In the genomic region with DNA sequence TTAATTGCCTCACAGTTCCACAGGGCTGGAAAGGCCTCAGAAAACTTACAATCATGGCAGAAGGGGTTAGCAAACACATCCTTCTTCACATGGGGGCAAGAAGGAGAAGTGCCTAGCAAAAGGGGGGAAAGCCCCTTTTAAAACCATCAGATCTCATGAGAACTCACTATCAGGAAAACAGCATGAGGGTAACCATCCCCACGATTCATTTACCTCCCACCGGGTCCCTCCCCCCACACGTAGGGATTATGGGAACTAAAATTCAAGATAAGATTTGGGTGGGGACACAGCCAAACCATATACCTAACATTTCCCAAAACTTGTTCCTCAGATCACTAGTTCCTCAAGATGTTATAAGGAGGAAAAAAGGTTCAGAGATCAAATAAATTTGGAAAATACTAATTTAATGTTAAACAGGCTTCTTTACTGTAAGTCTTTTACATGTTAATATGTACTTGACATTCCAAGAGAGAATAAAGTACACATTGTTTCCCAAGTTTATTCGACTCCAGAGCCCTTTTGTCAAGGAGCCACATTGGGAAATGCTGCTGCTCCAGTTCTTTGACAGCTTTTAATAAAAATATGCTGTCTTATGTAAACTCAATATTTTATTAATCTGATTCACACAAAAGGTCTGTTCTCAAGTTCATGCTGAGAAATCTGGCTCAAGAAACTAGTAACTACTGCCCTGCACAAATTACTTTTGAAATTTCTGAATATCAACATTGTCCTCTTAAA, we compare ENCODE assay signal across 16 cellular contexts. TPM values are rescaled to one million over a fixed set of nuclear protein-coding genes. Genes with fewer than 3 reads are reported as not detected.
A peak's percentile ranks its signal among the peaks of the same experiment; 100 is the strongest.
DNase-seq lines count a peak whose midpoint lies in the region; ATAC-seq and TF ChIP-seq lines count a peak whose summit lies in the region.
"Had no signal": no experiment of that assay in that cellular context is flagged by ENCODE, and none has a peak within 500 bp of the region (broad histone marks: within the 10 kb centered on the region; RNA-seq: fewer than 3 reads in every experiment).

No MANE protein-coding gene starts in this region.

- CTCF ChIA-PET in IMR-90 (lab: Yijun Ruan, JAX): no interaction called here
- CTCF ChIA-PET in activated CD8-positive, alpha-beta T cell treated with anti-CD3 and anti-CD28 coated beads, Interleukin-2, amount 10 ng/mL, durations not matched to agents 7 days and 5 days (lab: Charles Lee): no interaction called here

- H3K36me3 Mint-ChIP-seq in CD4-positive, CD25-positive, alpha-beta regulatory T cell: peaks cover 15% of the 10 kb centered on the region
- H3K36me3 Mint-ChIP-seq in activated CD8-positive, alpha-beta T cell treated with anti-CD3 and anti-CD28 coated beads, Interleukin-2, amount 10 ng/mL, durations not matched to agents 7 days and 5 days (ENCODE audit: low read depth): peaks cover 2% of the 10 kb centered on the region

- H2BK12ac ChIP-seq in trophoblast cell (ENCODE audit: low read length): no peak overlapping the region

- no peak overlapping the region for H3K27ac ChIP-seq in CD4-positive, CD25-positive, alpha-beta regulatory T cell (ENCODE audit: insufficient read depth, low read length, poor library complexity, severe bottlenecking)
- H3K27ac ChIP-seq in IMR-90 (ENCODE audit: insufficient read depth, low read length) (no peak overlapping the region), trophoblast cell (ENCODE audit: low read depth, low read length) (no peak overlapping the region)
- H3K27ac ChIP-seq: prostate gland, SJCRH30 had no signal

- no peak overlapping the region for H3K4me3 Mint-ChIP-seq in CD4-positive, CD25-positive, alpha-beta regulatory T cell
- H3K4me3 Mint-ChIP-seq in activated CD8-positive, alpha-beta T cell treated with anti-CD3 and anti-CD28 coated beads, Interleukin-2, amount 10 ng/mL, durations not matched to agents 7 days and 5 days: no peak overlapping the region
- H3K4me3 Mint-ChIP-seq: activated CD4-positive, alpha-beta T cell treated with anti-CD3 and anti-CD28 coated beads, Interleukin-2, amount 10 ng/mL, durations not matched to agents 7 days and 5 days; activated naive CD4-positive, alpha-beta T cell treated with anti-CD3 and anti-CD28 coated beads, Interleukin-2, amount 10 ng/mL, durations not matched to agents 7 days and 5 days; stimulated activated naive CD8-positive, alpha-beta T cell treated with anti-CD3 and anti-CD28 coated beads, Interleukin-15, amount 100 ng/mL, for 72 hours had no signal

- no peaks in the 10 kb centered on the region for H3K9me3 ChIP-seq in CD4-positive, CD25-positive, alpha-beta regulatory T cell (ENCODE audit: control insufficient read depth in 2 of 2, low read length in 2 of 2)
- H3K9me3 ChIP-seq in IMR-90 (ENCODE audit: control insufficient read depth, insufficient read depth, low read length) (no peaks in the 10 kb centered on the region), trophoblast cell (ENCODE audit: insufficient read depth, low read depth, low read length) (no peaks in the 10 kb centered on the region)
- H3K9me3 ChIP-seq: prostate gland, SJCRH30 had no signal

- no TSS peak for BruUV-seq in IMR-90 (replicated peaks; lab: Mats Ljungman, UMichigan)

- H2BK120ac ChIP-seq in IMR-90 (ENCODE audit: low read depth, low read length): no peak overlapping the region
- no peak overlapping the region for H2BK120ac ChIP-seq in trophoblast cell (ENCODE audit: insufficient read depth, low read length, poor library complexity)

- H3K27me3 ChIP-seq in CD4-positive, CD25-positive, alpha-beta regulatory T cell (ENCODE audit: control insufficient read depth, insufficient read depth, low read length): no peaks in the 10 kb centered on the region
- H3K27me3 ChIP-seq in IMR-90 (ENCODE audit: control insufficient read depth, insufficient read depth, low read length): no peaks in the 10 kb centered on the region
- no peaks in the 10 kb centered on the region for H3K27me3 ChIP-seq in trophoblast cell (ENCODE audit: insufficient read depth, low read length)
- H3K27me3 ChIP-seq: SJCRH30 had no signal

- H3K79me1 ChIP-seq in IMR-90 (ENCODE audit: low read depth in 1 of 2, low read length in 2 of 2) (peaks cover 22 to 51% of the 10 kb centered on the region in 2 experiments), trophoblast cell (ENCODE audit: low read length) (no peaks in the 10 kb centered on the region)

- H4K8ac ChIP-seq in IMR-90 (ENCODE audit: low read depth in 2 of 2, low read length in 2 of 2) (no peak overlapping the region), trophoblast cell (ENCODE audit: low read depth, low read length) (no peak overlapping the region)

- dilution Hi-C loops in IMR-90 (cut with HindIII; ENCODE audit: low sequenced_read_pairs, unreplicated experiment): no loop called here

- H2AFZ ChIP-seq in IMR-90 (replicated peaks; ENCODE audit: low read length, poor library complexity): no peak overlapping the region
- no peak overlapping the region for H2AFZ ChIP-seq in trophoblast cell (ENCODE audit: insufficient read depth, low read length, poor library complexity)

- in situ Hi-C loops in IMR-90 (cut with MboI; ENCODE audit: low sequenced_read_pairs): no loop called here

- peaks cover 5% of the 10 kb centered on the region for H3K36me3 ChIP-seq in CD4-positive, CD25-positive, alpha-beta regulatory T cell (ENCODE audit: control insufficient read depth, insufficient read depth, low read length)
- H3K36me3 ChIP-seq in IMR-90 (ENCODE audit: control insufficient read depth, insufficient read depth, low read length) (no peaks in the 10 kb centered on the region), trophoblast cell (ENCODE audit: control insufficient read depth in 1 of 2, insufficient read depth in 2 of 2, low read length in 2 of 2) (peaks cover 0 to 1% of the 10 kb centered on the region in 2 experiments)
- H3K36me3 ChIP-seq: prostate gland, SJCRH30 had no signal

- H3K4me1 ChIP-seq in CD4-positive, CD25-positive, alpha-beta regulatory T cell (ENCODE audit: control insufficient read depth, insufficient read depth, low read length, poor library complexity, severe bottlenecking): peaks cover 25% of the 10 kb centered on the region
- H3K4me1 ChIP-seq in IMR-90 (ENCODE audit: control insufficient read depth, insufficient read depth, low read length) (peaks cover 5% of the 10 kb centered on the region; the same call in 1 of the 2 replicates), trophoblast cell (ENCODE audit: control insufficient read depth in 1 of 2, insufficient read depth in 2 of 2, low read length in 2 of 2) (peaks cover 0 to 7% of the 10 kb centered on the region in 2 experiments)
- H3K4me1 ChIP-seq: SJCRH30 had no signal

- H3K4me3 ChIP-seq in CD4-positive, CD25-positive, alpha-beta regulatory T cell (ENCODE audit: low read depth, low read length): no peak overlapping the region
- no peak overlapping the region for H3K4me3 ChIP-seq in IMR-90 (ENCODE audit: insufficient read depth, low read depth, low read length)
- no peak overlapping the region for H3K4me3 ChIP-seq in trophoblast cell (ENCODE audit: low read depth, low read length)
- H3K4me3 ChIP-seq: prostate gland, SJCRH30 had no signal

- no peak overlapping the region for H3K4ac ChIP-seq in IMR-90 (ENCODE audit: low read depth, low read length)
- H3K4ac ChIP-seq in trophoblast cell (ENCODE audit: low read depth, low read length): peak overlapping the region; percentile 52

- H4K91ac ChIP-seq in IMR-90 (ENCODE audit: insufficient read depth, low read depth, low read length): no peak overlapping the region
- no peak overlapping the region for H4K91ac ChIP-seq in trophoblast cell (ENCODE audit: low read depth, low read length)

- peak overlapping the region in 2 of 3 donors; percentile 3 to 18 for H3K27ac Mint-ChIP-seq in CD4-positive, CD25-positive, alpha-beta regulatory T cell
- no peak overlapping the region for H3K27ac Mint-ChIP-seq in activated CD8-positive, alpha-beta T cell treated with anti-CD3 and anti-CD28 coated beads, Interleukin-2, amount 10 ng/mL, durations not matched to agents 7 days and 5 days
- H3K27ac Mint-ChIP-seq: activated CD4-positive, alpha-beta T cell treated with anti-CD3 and anti-CD28 coated beads, Interleukin-2, amount 10 ng/mL, durations not matched to agents 7 days and 5 days; activated naive CD4-positive, alpha-beta T cell treated with anti-CD3 and anti-CD28 coated beads, Interleukin-2, amount 10 ng/mL, durations not matched to agents 7 days and 5 days; stimulated activated naive CD8-positive, alpha-beta T cell treated with anti-CD3 and anti-CD28 coated beads, Interleukin-15, amount 100 ng/mL, for 72 hours had no signal

- H4K5ac ChIP-seq in IMR-90 (ENCODE audit: low read depth, low read length): no peak overlapping the region

- DNase-seq in CD4-positive, CD25-positive, alpha-beta regulatory T cell: no peak
- DNase-seq in IMR-90 (peak; percentile 18), foreskin melanocyte (peak; percentile 68), trophoblast cell (no peak), NCI-H2196 (lab: John Stamatoyannopoulos, UW; ENCODE audit: unreplicated experiment) (no peak), NCI-H2227 (lab: John Stamatoyannopoulos, UW; ENCODE audit: unreplicated experiment) (no peak)
- no peak for DNase-seq in effector CD8-positive, alpha-beta T cell (lab: John Stamatoyannopoulos, UW)
- DNase-seq in activated CD8-positive, alpha-beta T cell treated with anti-CD3 and anti-CD28 coated beads, Interleukin-2, amount 10 ng/mL, durations not matched to agents 7 days and 5 days: no peak
- DNase-seq: activated CD4-positive, alpha-beta T cell treated with anti-CD3 and anti-CD28 coated beads, Interleukin-2, amount 10 ng/mL, durations not matched to agents 7 days and 5 days; activated naive CD4-positive, alpha-beta T cell treated with anti-CD3 and anti-CD28 coated beads, Interleukin-2, amount 10 ng/mL, durations not matched to agents 7 days and 5 days; hypothalamus; NCI-H187 treated with DMSO at 0.1 percent for 48 hours; NCI-H524; SJCRH30; stimulated activated naive CD8-positive, alpha-beta T cell treated with anti-CD3 and anti-CD28 coated beads, Interleukin-15, amount 100 ng/mL, for 72 hours had no signal

- TF ChIP-seq POLR2A in IMR-90 (IDR thresholded peaks at IDR 0.05; ENCODE audit: low read depth, low read length): no peak

- H2BK5ac ChIP-seq in IMR-90 (ENCODE audit: low read depth, low read length, poor library complexity, severe bottlenecking) (no peak overlapping the region), trophoblast cell (ENCODE audit: low read depth, low read length, poor library complexity) (no peak overlapping the region)

- no peak overlapping the region for H2BK20ac ChIP-seq in IMR-90 (ENCODE audit: low read depth, low read length)

- H2AK9ac ChIP-seq in IMR-90 (replicated peaks; ENCODE audit: low read depth, low read length, poor library complexity): no peak overlapping the region

- H4K20me1 ChIP-seq in IMR-90 (ENCODE audit: insufficient read depth, low read length): peaks cover 32% of the 10 kb centered on the region; the same call in 1 of the 2 replicates

- no peak overlapping the region for H3K4me2 ChIP-seq in IMR-90 (ENCODE audit: low read depth, low read length)
- H3K4me2 ChIP-seq in trophoblast cell (ENCODE audit: low read length): no peak overlapping the region

- TF ChIP-seq RAD21 in IMR-90 (IDR thresholded peaks at IDR 0.05; ENCODE audit: low read length): no peak

- H2AK5ac ChIP-seq in IMR-90 (ENCODE audit: low read depth, low read length) (no peak overlapping the region), trophoblast cell (ENCODE audit: low read length) (no peak overlapping the region)

- no peak overlapping the region for H4K12ac ChIP-seq in trophoblast cell (ENCODE audit: low read depth, low read length)

- no peaks in the 10 kb centered on the region for H3K9me1 ChIP-seq in IMR-90 (ENCODE audit: insufficient read depth, low read length)

- no peak overlapping the region for H2BK15ac ChIP-seq in IMR-90 (ENCODE audit: low read depth, low read length)

- H3K9me3 Mint-ChIP-seq in CD4-positive, CD25-positive, alpha-beta regulatory T cell: no peaks in the 10 kb centered on the region
- H3K9me3 Mint-ChIP-seq in activated CD8-positive, alpha-beta T cell treated with anti-CD3 and anti-CD28 coated beads, Interleukin-2, amount 10 ng/mL, durations not matched to agents 7 days and 5 days (ENCODE audit: insufficient read depth): no peaks in the 10 kb centered on the region
- H3K9me3 Mint-ChIP-seq: activated CD4-positive, alpha-beta T cell treated with anti-CD3 and anti-CD28 coated beads, Interleukin-2, amount 10 ng/mL, durations not matched to agents 7 days and 5 days; activated naive CD4-positive, alpha-beta T cell treated with anti-CD3 and anti-CD28 coated beads, Interleukin-2, amount 10 ng/mL, durations not matched to agents 7 days and 5 days; stimulated activated naive CD8-positive, alpha-beta T cell treated with anti-CD3 and anti-CD28 coated beads, Interleukin-15, amount 100 ng/mL, for 72 hours had no signal

- peaks cover 5% of the 10 kb centered on the region for H3K79me2 ChIP-seq in trophoblast cell (ENCODE audit: control insufficient read depth, insufficient read depth, low read length, poor library complexity)

- H3K4me1 Mint-ChIP-seq in CD4-positive, CD25-positive, alpha-beta regulatory T cell: peaks cover 50 to 85% (median 62%) of the 10 kb centered on the region in 4 donors
- H3K4me1 Mint-ChIP-seq in activated CD8-positive, alpha-beta T cell treated with anti-CD3 and anti-CD28 coated beads, Interleukin-2, amount 10 ng/mL, durations not matched to agents 7 days and 5 days (ENCODE audit: low read depth): peaks cover 47% of the 10 kb centered on the region

- H3K18ac ChIP-seq in IMR-90 (ENCODE audit: low read depth, low read length): no peak overlapping the region
- H3K18ac ChIP-seq in trophoblast cell (ENCODE audit: low read length): no peak overlapping the region

- no peaks in the 10 kb centered on the region for H3K27me3 Mint-ChIP-seq in CD4-positive, CD25-positive, alpha-beta regulatory T cell
- no peaks in the 10 kb centered on the region for H3K27me3 Mint-ChIP-seq in activated CD8-positive, alpha-beta T cell treated with anti-CD3 and anti-CD28 coated beads, Interleukin-2, amount 10 ng/mL, durations not matched to agents 7 days and 5 days (ENCODE audit: low read depth)
- H3K27me3 Mint-ChIP-seq: activated CD4-positive, alpha-beta T cell treated with anti-CD3 and anti-CD28 coated beads, Interleukin-2, amount 10 ng/mL, durations not matched to agents 7 days and 5 days; activated naive CD4-positive, alpha-beta T cell treated with anti-CD3 and anti-CD28 coated beads, Interleukin-2, amount 10 ng/mL, durations not matched to agents 7 days and 5 days; stimulated activated naive CD8-positive, alpha-beta T cell treated with anti-CD3 and anti-CD28 coated beads, Interleukin-15, amount 100 ng/mL, for 72 hours had no signal

- POLR2A ChIA-PET in IMR-90 (lab: Charles Lee; ENCODE audit: unreplicated experiment): no interaction called here
- POLR2A ChIA-PET in activated CD8-positive, alpha-beta T cell treated with anti-CD3 and anti-CD28 coated beads, Interleukin-2, amount 10 ng/mL, durations not matched to agents 7 days and 5 days (lab: Charles Lee): no interaction called here

- no peak for ATAC-seq in CD4-positive, CD25-positive, alpha-beta regulatory T cell (ENCODE audit: low read depth in 2 of 2)
- no peak for ATAC-seq in IMR-90 (ENCODE audit: low read depth)
- no peak for ATAC-seq in activated CD8-positive, alpha-beta T cell treated with anti-CD3 and anti-CD28 coated beads, Interleukin-2, amount 10 ng/mL, durations not matched to agents 7 days and 5 days
- ATAC-seq: stimulated activated naive CD8-positive, alpha-beta T cell treated with anti-CD3 and anti-CD28 coated beads, Interleukin-15, amount 100 ng/mL, for 72 hours had no signal

- WGBS in IMR-90 (ENCODE audit: extremely low coverage in 2 of 2, insufficient read length in 1 of 2), 2 experiments: no CpG with 5 or more reads among the region's 4 CpGs
- no CpG with 5 or more reads among the region's 4 CpGs for WGBS in trophoblast cell (ENCODE audit: extremely low coverage, insufficient coverage, insufficient read length)

- no peak for TF ChIP-seq CTCF in IMR-90 (conservative IDR thresholded peaks at IDR 0.05; ENCODE audit: low read depth, low read length)

- intact Hi-C loops in IMR-90 (cut with micrococcal nuclease): no loop called here

- no peak overlapping the region for H3K56ac ChIP-seq in IMR-90 (ENCODE audit: extremely low read depth, insufficient read depth, low read length)

- H3K9ac ChIP-seq in IMR-90 (ENCODE audit: low read depth, low read length) (no peak overlapping the region), trophoblast cell (ENCODE audit: low read length) (no peak overlapping the region)

- no peak overlapping the region for H3K14ac ChIP-seq in IMR-90 (replicated peaks; ENCODE audit: low read depth, low read length)
- H3K14ac ChIP-seq in trophoblast cell (ENCODE audit: low read length): no peak overlapping the region

- H3K23ac ChIP-seq in IMR-90 (ENCODE audit: low read depth, low read length): no peak overlapping the region
- H3K23ac ChIP-seq in trophoblast cell (ENCODE audit: low read length): no peak overlapping the region

RNA-seq across cellular contexts. Expression of a gene that starts 17.8 kb away (rescaled TPM):
- 297 TPM for total RNA-seq in CD4-positive, CD25-positive, alpha-beta regulatory T cell
- 10 to 100 TPM; 22.7 to 29.2 (median 26.4) TPM for polyA plus RNA-seq in CD4-positive, CD25-positive, alpha-beta regulatory T cell
- 98.0 and 109 TPM in 2 replicates for total RNA-seq in IMR-90 (2012; rRNA removed)
- 22.0 and 28.6 TPM in 2 replicates for polyA plus RNA-seq in IMR-90 (2012; rRNA removed)
- 13.6 and 14.5 TPM in 2 replicates for polyA plus RNA-seq in IMR-90 (2012; cell fraction: cytosol; rRNA removed)
- 24.4 and 30.1 TPM in 2 replicates for polyA plus RNA-seq in IMR-90 (2012; cell fraction: nucleus; rRNA removed; ENCODE audit: low replicate concordance)
- 29.8 and 34.2 TPM in 2 replicates for polyA plus RNA-seq in trophoblast cell (2013)
- total RNA-seq in activated CD8-positive, alpha-beta T cell treated with anti-CD3 and anti-CD28 coated beads, Interleukin-2, amount 10 ng/mL, durations not matched to agents 7 days and 5 days: 10 to 100 TPM; 89.8 to 96.0 TPM

Comparison
In these comparisons a context has a peak if more than half of its experiments do, and no peak if none do; other contexts are left out.
1. DNase-seq: peak in IMR-90 (single experiment) and foreskin melanocyte (single experiment); none in CD4-positive, CD25-positive, alpha-beta regulatory T cell (0 of 3), trophoblast cell (0 of 2), NCI-H2196 (single experiment), effector CD8-positive, alpha-beta T cell (single experiment), activated CD8-positive, alpha-beta T cell treated with anti-CD3 and anti-CD28 coated beads, Interleukin-2, amount 10 ng/mL, durations not matched to agents 7 days and 5 days (single experiment) and NCI-H2227 (single experiment).